Comparison of ENCODE assay signal across 8 cellular contexts in genomic region chr3:38164966-38165721, GRCh38. TPM values are rescaled to one million over a fixed set of nuclear protein-coding genes. Genes with fewer than 3 reads are reported as not detected.
DNase-seq lines count a peak whose midpoint lies in the region; ATAC-seq and FAIRE-seq lines count a peak whose summit lies in the region.

OXSR1 (plus strand) TSS chr3:38165537; CDS start chr3:38165877, 340 bp downstream.

- no peaks in the 10 kb centered on the region for H3K9me3 ChIP-seq in aorta (ENCODE audit: control insufficient read depth, low read length)

- peak within 1 kb of the TSS; percentile 77 for H3K9ac ChIP-seq in rectal smooth muscle tissue (ENCODE audit: low read length)

- peaks cover 4% of the 10 kb centered on the region for H3K4me1 ChIP-seq in rectal smooth muscle tissue (ENCODE audit: control insufficient read depth, insufficient read depth, low read length)
- peaks cover 2% of the 10 kb centered on the region in 2 donors for H3K4me1 ChIP-seq in aorta (ENCODE audit: control insufficient read depth in 1 of 2, insufficient read depth in 2 of 2, low read length in 2 of 2)

- H3K36me3 ChIP-seq in rectal smooth muscle tissue (ENCODE audit: control insufficient read depth, insufficient read depth, low read length) (no peaks in the 10 kb centered on the region), aorta (ENCODE audit: control insufficient read depth in 1 of 2, insufficient read depth in 2 of 2, low read length in 1 of 2) (no peaks in the 10 kb centered on the region)

- H3K4me3 ChIP-seq in rectal smooth muscle tissue (ENCODE audit: low read length) (peak within 1 kb of the TSS; percentile 84), aorta (ENCODE audit: low read length in 2 of 2) (peak within 1 kb of the TSS; percentile 75 to 79)

- DNase-seq in GM18507 (ENCODE audit: extremely low spot score, insufficient read length, low read depth) (peak; percentile 88), NCI-H2081 (lab: John Stamatoyannopoulos, UW) (peak; percentile 96 to 99), T1000 (lab: John Stamatoyannopoulos, UW) (peak; percentile 98), astrocyte of the hippocampus (ENCODE audit: low read depth, low spot score) (peak; percentile 100), hepatic stellate cell (ENCODE audit: low spot score) (peak; percentile 96), aorta (peak; percentile 99)

- intact Hi-C loops in aorta (cut with DNase I): loop anchor here (1.0 to 10.0 kb wide), 3 partner anchors 28 to 130 kb away; partner anchors contain the start of genes ACAA1 (in 2 of the 2) and DLEC1 (in 1 of the 2)

- no peaks in the 10 kb centered on the region for H3K27me3 ChIP-seq in rectal smooth muscle tissue (ENCODE audit: control insufficient read depth, insufficient read depth, low read length)
- no peaks in the 10 kb centered on the region for H3K27me3 ChIP-seq in aorta (ENCODE audit: control insufficient read depth in 1 of 2, insufficient read depth in 2 of 2, low read length in 1 of 2)

- FAIRE-seq in GM18507 (lab: Jason Lieb, UNC): peak; percentile 99

- ATAC-seq in HG02981 (IDR thresholded peaks at IDR 0.05; ENCODE audit: unreplicated experiment): peak; percentile 91
- ATAC-seq in aorta (ENCODE audit: low FRiP score): peak; percentile 98

- H3K27ac ChIP-seq in rectal smooth muscle tissue (ENCODE audit: low read depth, low read length): peak within 1 kb of the TSS; percentile 99
- peak within 1 kb of the TSS; percentile 4 to 54 for H3K27ac ChIP-seq in aorta (ENCODE audit: low read depth in 1 of 2, low read length in 2 of 2)

- WGBS in aorta, 2 donors: 0% methylated on average over 53 to 57 of the region's 57 CpGs

RNA-seq across cellular contexts. Expression of gene OXSR1, which starts in this region (rescaled TPM):
- total RNA-seq in aorta: 10 to 100 TPM; 38.9 to 42.0 TPM
- 10 to 100 TPM in 1 of 2 donors, 1 to 10 TPM in 1; 7.9 to 13.9 TPM for polyA plus RNA-seq in aorta

Comparison
In these comparisons a context has a peak if more than half of its experiments do, and no peak if none do; other contexts are left out.
1. Peak in every context shown above with its lines: DNase-seq, ATAC-seq, H3K4me3 ChIP-seq and H3K27ac ChIP-seq.